ENCODE assay signal across 18 cellular contexts in the genomic region with DNA sequence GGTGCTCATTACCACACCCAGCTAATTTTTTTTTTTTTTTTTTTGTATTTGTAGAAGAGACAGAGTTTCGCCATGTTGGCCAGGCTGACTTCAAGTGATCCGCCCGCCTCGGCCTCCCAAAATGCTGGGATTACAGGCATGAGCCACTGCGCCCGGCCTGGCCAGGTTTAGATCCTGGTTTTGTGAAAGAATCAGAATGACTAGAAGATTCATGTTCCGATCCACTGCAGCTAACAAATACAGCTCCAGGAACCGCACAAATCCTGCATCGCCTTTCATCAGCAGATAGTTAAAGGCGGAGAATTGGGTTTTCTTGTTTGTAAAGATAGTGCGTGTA.
"Had no signal": no experiment of that assay in that cellular context is flagged by ENCODE, and none has a peak within 500 bp of the region (broad histone marks: within the 10 kb centered on the region; RNA-seq: fewer than 3 reads in every experiment).

No MANE protein-coding gene starts in this region.

- H3K4me1 ChIP-seq: adrenal gland, prostate gland had no signal

- H3K36me3 ChIP-seq: adrenal gland, prostate gland, thoracic aorta had no signal

- H3K27ac ChIP-seq: epithelial cell of prostate, prostate gland, thoracic aorta had no signal

- H3K4me3 ChIP-seq: adrenal gland, mucosa of descending colon, prostate gland, thoracic aorta had no signal

- H3K9me3 ChIP-seq: adrenal gland, mucosa of descending colon, prostate gland, thoracic aorta had no signal

- H3K27me3 ChIP-seq: adrenal gland had no signal

- ATAC-seq: activated CD4-positive, alpha-beta T cell treated with anti-CD3 and anti-CD28 coated beads for 36 hours; activated T-cell treated with anti-CD3 and anti-CD28 coated beads, Interleukin-2, amount 50 U/mL, for 4 hours; effector memory CD8-positive, alpha-beta T cell; mucosa of descending colon; naive thymus-derived CD8-positive, alpha-beta T cell; SK-N-SH treated with all-trans-retinoic acid at 6 μM for 48 hours; stimulated activated naive CD8-positive, alpha-beta T cell treated with anti-CD3 and anti-CD28 coated beads, Interleukin-15, amount 100 ng/mL, for 72 hours had no signal

- DNase-seq: activated CD4-positive, alpha-beta memory T cell treated with anti-CD3 and anti-CD28 coated beads for 36 hours; activated CD4-positive, alpha-beta T cell treated with anti-CD3 and anti-CD28 coated beads for 36 hours; activated effector memory CD4-positive, alpha-beta T cell treated with Interleukin-2 at 50 U/mL for 16 hours; activated naive CD4-positive, alpha-beta T cell treated with anti-CD3 and anti-CD28 coated beads, Interleukin-2, amount 50 U/mL, for 16 hours; activated T-cell treated with anti-CD3 and anti-CD28 coated beads, Interleukin-2, amount 50 U/mL, for 4 hours; dermis blood vessel endothelial cell; effector memory CD8-positive, alpha-beta T cell; head of caudate nucleus; naive thymus-derived CD8-positive, alpha-beta T cell; nucleus accumbens; stimulated activated CD4-positive, alpha-beta T cell treated with anti-CD3 and anti-CD28 coated beads, Interleukin-1b, Interleukin-23, amount 100 ng/mL, for 48 hours; stimulated activated naive CD8-positive, alpha-beta T cell treated with anti-CD3 and anti-CD28 coated beads, Interleukin-15, amount 100 ng/mL, for 72 hours had no signal
